ENCODE assay signal across 8 cellular contexts in genomic region chr2:230849633-230850357, GRCh38. TPM values are rescaled to one million over a fixed set of nuclear protein-coding genes. Genes with fewer than 3 reads are reported as not detected.
A peak's percentile ranks its signal among the peaks of the same experiment; 100 is the strongest.
DNase-seq lines count a peak whose midpoint lies in the region; ATAC-seq and TF ChIP-seq lines count a peak whose summit lies in the region.

No MANE protein-coding gene starts in this region.

- no peak overlapping the region for H3K4me3 ChIP-seq in CD8-positive, alpha-beta T cell (ENCODE audit: low read depth, low read length)
- H3K4me3 ChIP-seq in esophagus squamous epithelium (no peak overlapping the region), sigmoid colon (no peak overlapping the region), lower leg skin (ENCODE audit: low read depth, poor library complexity, severe bottlenecking) (no peak overlapping the region)

- TF ChIP-seq POLR2A in esophagus squamous epithelium (IDR thresholded peaks at IDR 0.05) (no peak), sigmoid colon (IDR thresholded peaks at IDR 0.05) (no peak), lower leg skin (IDR thresholded peaks at IDR 0.05) (no peak)

- WGBS in esophagus squamous epithelium, 2 donors: 52 to 60% methylated on average over 20 to 40 of the region's 40 CpGs
- WGBS in sigmoid colon, 2 donors: 67 to 82% methylated on average over 40 of the region's 40 CpGs
- 64% methylated on average over 40 of the region's 40 CpGs for whole genome bisulfite sequencing in lower leg skin, 2 donors

- no peak for TF ChIP-seq EP300 in sigmoid colon (IDR thresholded peaks at IDR 0.05)

- peaks cover 6% of the 10 kb centered on the region for H3K4me1 Mint-ChIP-seq in CD8-positive, alpha-beta T cell (ENCODE audit: low read depth)

- H3K36me3 ChIP-seq in CD8-positive, alpha-beta T cell (ENCODE audit: insufficient read depth, low read length): no peaks in the 10 kb centered on the region
- H3K36me3 ChIP-seq in esophagus squamous epithelium: no peaks in the 10 kb centered on the region
- no peaks in the 10 kb centered on the region for H3K36me3 ChIP-seq in sigmoid colon

- POLR2A ChIA-PET in CD8-positive, alpha-beta T cell (lab: Charles Lee): no interaction called here

- no peak overlapping the region for H3K27ac ChIP-seq in CD8-positive, alpha-beta T cell (ENCODE audit: low read depth, low read length)
- no peak overlapping the region for H3K27ac ChIP-seq in esophagus squamous epithelium
- H3K27ac ChIP-seq in sigmoid colon: no peak overlapping the region

- intact Hi-C loops in CD8-positive, alpha-beta T cell (cut with DNase I, micrococcal nuclease): loop anchor here in 1 of 2 experiments (2.0 to 5.0 kb wide), 2 partner anchors 25 to 63 kb away; no protein-coding TSS in a partner anchor
- intact Hi-C loops in esophagus squamous epithelium (cut with DNase I) (loop anchor here (5.0 kb wide), 1 partner anchor 138 kb away; no protein-coding TSS in a partner anchor), sigmoid colon (cut with DNase I) (loop anchor here (2.0 kb wide), 3 partner anchors 15 to 63 kb away; partner anchors contain the start of gene ITM2C), lower leg skin (cut with DNase I; ENCODE audit: low total_unique reads) (no loop called here)

- H3K27me3 ChIP-seq in CD8-positive, alpha-beta T cell (ENCODE audit: insufficient read depth, low read length): no peaks in the 10 kb centered on the region
- H3K27me3 ChIP-seq in esophagus squamous epithelium (peaks cover 0 to 47% (median 0%) of the 10 kb centered on the region in 4 donors), sigmoid colon (no peaks in the 10 kb centered on the region)

- peak; percentile 44 to 83 (median 61) for DNase-seq in CD8-positive, alpha-beta T cell
- DNase-seq in HuH-7 (ENCODE audit: low spot score) (peak; percentile 79), esophagus squamous epithelium (lab: John Stamatoyannopoulos, UW) (no peak), sigmoid colon (no peak), lower leg skin (ENCODE audit: low spot score in 2 of 2) (no peak), cerebellar cortex (ENCODE audit: low spot score) (no peak), SW 1271 (lab: John Stamatoyannopoulos, UW) (no peak)
- DNase-seq in activated CD8-positive, alpha-beta memory T cell treated with anti-CD3 and anti-CD28 coated beads, Interleukin-2, amount 50 U/mL, for 24 hours (ENCODE audit: extremely low read depth): peak; percentile 43

- peak; percentile 95 for TF ChIP-seq CTCF in CD8-positive, alpha-beta T cell (IDR thresholded peaks at IDR 0.05)
- TF ChIP-seq CTCF in esophagus squamous epithelium (IDR thresholded peaks at IDR 0.05) (peak; percentile 63 to 75 (median 68)), sigmoid colon (IDR thresholded peaks at IDR 0.05) (peak in 3 of 4 experiments; percentile 47 to 86 (median 57)), lower leg skin (IDR thresholded peaks at IDR 0.05) (no peak)

- H3K36me3 Mint-ChIP-seq in CD8-positive, alpha-beta T cell: no peaks in the 10 kb centered on the region

- peak; percentile 67 for ATAC-seq in CD8-positive, alpha-beta T cell

- no peak overlapping the region for H3K27ac Mint-ChIP-seq in CD8-positive, alpha-beta T cell

- peaks cover 8% of the 10 kb centered on the region for H3K4me1 ChIP-seq in CD8-positive, alpha-beta T cell (ENCODE audit: insufficient read depth, low read length)
- H3K4me1 ChIP-seq in esophagus squamous epithelium (peaks cover 0 to 8% (median 0%) of the 10 kb centered on the region in 3 donors), sigmoid colon (peaks cover 0 to 9% (median 4%) of the 10 kb centered on the region in 4 donors)

- H3K27me3 Mint-ChIP-seq in CD8-positive, alpha-beta T cell (ENCODE audit: low read depth): peaks cover 14% of the 10 kb centered on the region

- no peaks in the 10 kb centered on the region for H3K9me3 ChIP-seq in CD8-positive, alpha-beta T cell (ENCODE audit: low read length)
- H3K9me3 ChIP-seq in esophagus squamous epithelium (no peaks in the 10 kb centered on the region), sigmoid colon (no peaks in the 10 kb centered on the region)

- H3K4me3 Mint-ChIP-seq in CD8-positive, alpha-beta T cell: no peak overlapping the region

- CTCF ChIA-PET in CD8-positive, alpha-beta T cell (lab: Charles Lee): interaction anchor here (0.8 to 9.6 kb wide), 18 partner anchors 11 to 137 kb away, joined by 3 to 114 read pairs (median 6); partner anchors contain the start of genes GPR55 and ITM2C

- no peaks in the 10 kb centered on the region for H3K9me3 Mint-ChIP-seq in CD8-positive, alpha-beta T cell

RNA-seq across cellular contexts. Expression of gene ITM2C, which starts 14.9 kb away (rescaled TPM):
- 10 to 100 TPM; 23.2 to 27.4 TPM for total RNA-seq in CD8-positive, alpha-beta T cell
- total RNA-seq in esophagus squamous epithelium (10 to 100 TPM in 2 of 4 donors, 1 to 10 TPM in 2; 3.8 to 31.9 (median 10.3) TPM), sigmoid colon (100 to 1,000 TPM; 107 to 206 (median 117) TPM), lower leg skin (10 to 100 TPM; 12.3 to 19.1 (median 14.0) TPM)
- 1,000 to 10,000 TPM in 1 of 3 donors, 100 to 1,000 TPM in 2; 489 to 1,275 (median 498) TPM for polyA plus RNA-seq in sigmoid colon

Comparison
In these comparisons a context has a peak if more than half of its experiments do, and no peak if none do; other contexts are left out.
1. DNase-seq: peak in CD8-positive, alpha-beta T cell (7 of 7), HuH-7 (single experiment) and activated CD8-positive, alpha-beta memory T cell treated with anti-CD3 and anti-CD28 coated beads, Interleukin-2, amount 50 U/mL, for 24 hours (single experiment); none in esophagus squamous epithelium (single experiment), sigmoid colon (single experiment), lower leg skin (0 of 2), cerebellar cortex (single experiment) and SW 1271 (0 of 2).
2. CTCF ChIP-seq: peak in CD8-positive, alpha-beta T cell (single experiment), esophagus squamous epithelium (6 of 6) and sigmoid colon (3 of 4); none in lower leg skin (0 of 3).